Comparison of ENCODE assay signal across 17 cellular contexts in genomic region chr18:35185771-35186170, GRCh38.
"Had no signal": no experiment of that assay in that cellular context is flagged by ENCODE, and none has a peak within 500 bp of the region (broad histone marks: within the 10 kb centered on the region; RNA-seq: fewer than 3 reads in every experiment).

No MANE protein-coding gene starts in this region.

- H3K27ac ChIP-seq: brain microvascular endothelial cell, neural progenitor cell, pancreas had no signal

- ATAC-seq: activated CD8-positive, alpha-beta memory T cell treated with anti-CD3 and anti-CD28 coated beads, Interleukin-2, amount 10 ng/mL, durations not matched to agents 7 days and 5 days; heart left ventricle; left ventricle myocardium superior; pancreas had no signal

- H3K4me3 ChIP-seq: heart left ventricle, neural progenitor cell, pancreas had no signal

- H3K9ac ChIP-seq: neural progenitor cell had no signal

- H3K9me3 ChIP-seq: heart left ventricle, pancreas had no signal

- DNase-seq: activated CD4-positive, alpha-beta T cell treated with anti-CD3 and anti-CD28 coated beads, Interleukin-2, amount 50 U/mL, for 48 hours; activated CD4-positive, CD25-positive, alpha-beta regulatory T cell treated with anti-CD3 and anti-CD28 coated beads, Interleukin-2, amount 50 U/mL, for 72 hours; activated CD8-positive, alpha-beta memory T cell treated with anti-CD3 and anti-CD28 coated beads, Interleukin-2, amount 10 ng/mL, durations not matched to agents 7 days and 5 days; activated effector memory CD4-positive, alpha-beta T cell treated with Interleukin-2 at 50 U/mL for 16 hours; activated T-cell treated with anti-CD3 and anti-CD28 coated beads, Interleukin-2, amount 50 U/mL, for 24 hours; amygdala; brain microvascular endothelial cell; cerebellar nuclear complex; dermis blood vessel endothelial cell; foreskin melanocyte; heart left ventricle; left ventricle myocardium superior; pancreas; retina; small intestine; T-helper 9 cell had no signal

- H3K36me3 ChIP-seq: brain microvascular endothelial cell, heart left ventricle, neural progenitor cell, pancreas had no signal
